Comparison of ENCODE assay signal across 9 cellular contexts in the genomic region with DNA sequence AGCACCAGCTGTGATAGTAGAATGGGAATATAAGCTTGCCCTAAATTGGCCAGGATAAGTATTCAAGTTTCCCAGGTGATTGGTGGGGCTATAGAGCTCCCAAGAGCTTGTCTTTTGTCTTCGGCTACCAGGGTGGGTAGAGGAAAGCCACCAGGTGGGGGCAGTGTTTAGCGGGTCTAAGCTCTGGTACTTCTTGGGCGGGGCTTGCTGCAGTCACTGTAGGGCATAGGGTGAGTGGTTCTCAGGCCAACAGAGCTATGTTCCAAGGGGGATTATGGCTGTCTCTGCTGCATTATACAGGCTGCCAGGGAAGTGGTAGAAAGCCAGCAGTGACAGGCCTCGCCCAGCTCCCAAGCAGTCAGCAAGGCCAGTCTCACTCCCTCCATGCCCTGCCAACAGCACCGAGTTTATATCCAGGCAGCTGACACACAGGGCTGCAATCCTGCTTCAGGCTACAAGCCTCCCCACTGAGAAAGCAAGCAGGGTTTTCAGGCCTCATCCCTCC.
DNase-seq lines count a peak whose midpoint lies in the region; ATAC-seq and TF ChIP-seq lines count a peak whose summit lies in the region.
"Had no signal": no experiment of that assay in that cellular context is flagged by ENCODE, and none has a peak within 500 bp of the region (broad histone marks: within the 10 kb centered on the region; RNA-seq: fewer than 3 reads in every experiment).

No MANE protein-coding gene starts in this region.

- no peak for TF ChIP-seq POLR2A in gastrocnemius medialis (IDR thresholded peaks at IDR 0.05)

- H3K27ac ChIP-seq in gastrocnemius medialis: peak overlapping the region; percentile 53 to 71 (median 68)
- no peak overlapping the region for H3K27ac ChIP-seq in RWPE1
- H3K27ac ChIP-seq: VCaP had no signal

- CTCF ChIA-PET in RWPE1 (lab: Yijun Ruan, JAX): interaction anchor here (0.5 to 1.3 kb wide), 2 partner anchors 80 to 135 kb away, joined by 6 to 7 read pairs; no protein-coding TSS in a partner anchor

- intact Hi-C loops in left cardiac atrium (cut with DNase I): loop anchor here in 1 of 2 donors (10.0 kb wide), 1 partner anchor 82 kb away; no protein-coding TSS in a partner anchor
- intact Hi-C loops in gastrocnemius medialis (cut with DNase I; ENCODE audit: low total_unique reads): loop anchor here (1.0 kb wide), 2 partner anchors 52 to 80 kb away; a partner anchor contains a TSS

- no peaks in the 10 kb centered on the region for H3K9me3 ChIP-seq in gastrocnemius medialis

- TF ChIP-seq CTCF in gastrocnemius medialis (IDR thresholded peaks at IDR 0.05 in 4 of 5, conservative IDR thresholded peaks at IDR 0.05 in 1 of 5): peak; percentile 47 to 78 (median 68)
- TF ChIP-seq CTCF in RWPE1 (conservative IDR thresholded peaks at IDR 0.05; ENCODE audit: low read depth): no peak; the same call in 1 of the 2 replicates

- DNase-seq in CD1c-positive myeloid dendritic cell (ENCODE audit: extremely low spot score) (peak; percentile 75), SIG-M5 treated with dmso at 0.1 percent for 504 hours (lab: John Stamatoyannopoulos, UW; ENCODE audit: unreplicated experiment) (peak; percentile 76), left cardiac atrium (peak; percentile 53), gastrocnemius medialis (peak; percentile 45 to 81), RWPE1 (ENCODE audit: low spot score) (no peak)
- peak; percentile 69 for DNase-seq in activated naive CD4-positive, alpha-beta T cell treated with Interleukin-2 at 50 U/mL for 16 hours

- POLR2A ChIA-PET in RWPE1 (lab: Yijun Ruan, JAX; ENCODE audit: low non-redundant PET): no interaction called here

- peak; percentile 85 for ATAC-seq in GM19025 (IDR thresholded peaks at IDR 0.05; ENCODE audit: low read depth, unreplicated experiment)
- peak; percentile 95 for ATAC-seq in HG03439 (IDR thresholded peaks at IDR 0.05; ENCODE audit: unreplicated experiment)
- peak; percentile 90 to 97 for ATAC-seq in left cardiac atrium
- ATAC-seq in gastrocnemius medialis: peak; percentile 95 to 97

- peaks cover 6 to 7% of the 10 kb centered on the region in 2 donors for H3K4me1 ChIP-seq in gastrocnemius medialis

- in situ Hi-C loops in gastrocnemius medialis (cut with MboI; ENCODE audit: low sequenced_read_pairs in 4 of 4): loop anchor here in 2 of 4 donors (5.0 to 10.0 kb wide), 2 partner anchors 80 to 82 kb away; no protein-coding TSS in a partner anchor

- no peaks in the 10 kb centered on the region for H3K27me3 ChIP-seq in gastrocnemius medialis

- no peak overlapping the region for H3K4me3 ChIP-seq in gastrocnemius medialis

- no peaks in the 10 kb centered on the region for H3K36me3 ChIP-seq in gastrocnemius medialis
